Comparison of ENCODE assay signal across 18 cellular contexts in genomic region chr20:62044671-62045070, GRCh38.
"Had no signal": no experiment of that assay in that cellular context is flagged by ENCODE, and none has a peak within 500 bp of the region (broad histone marks: within the 10 kb centered on the region; RNA-seq: fewer than 3 reads in every experiment).

No MANE protein-coding gene starts in this region.

- H3K27ac Mint-ChIP-seq: activated naive CD4-positive, alpha-beta T cell treated with anti-CD3 and anti-CD28 coated beads for 36 hours; activated naive CD8-positive, alpha-beta T cell treated with anti-CD3 and anti-CD28 coated beads, Interleukin-2, amount 50 U/mL, for 24 hours; activated T-helper 2 cell treated with anti-CD3 and anti-CD28 coated beads, Interferon-gamma antibody, Interleukin-2, Interleukin-4, amounts not matched to agents 10 μg/mL and 5 μg/mL and 100 μg/mL, durations not matched to agents 14 hours and 24 hours and 36 hours; nephron progenitor cell; stimulated activated memory B cell treated with anti-CD40 and anti-IgM and Interleukin-4, amounts not matched to agents 10 μg/mL and 1 μg/mL and 100 μg/mL, for 72 hours; T-helper 2 cell treated with Interferon-gamma antibody and Interleukin-4, amounts not matched to agents 5 μg/mL and 100 μg/mL, for 36 hours had no signal

- H3K4me3 ChIP-seq: ascending aorta, gastrocnemius medialis, psoas muscle, thyroid gland had no signal

- H3K4me3 Mint-ChIP-seq: activated naive CD4-positive, alpha-beta T cell treated with anti-CD3 and anti-CD28 coated beads for 36 hours; activated naive CD8-positive, alpha-beta T cell treated with anti-CD3 and anti-CD28 coated beads, Interleukin-2, amount 50 U/mL, for 24 hours; nephron progenitor cell; stimulated activated memory B cell treated with anti-CD40 and anti-IgM and Interleukin-4, amounts not matched to agents 10 μg/mL and 1 μg/mL and 100 μg/mL, for 72 hours; T-helper 2 cell treated with Interferon-gamma antibody and Interleukin-4, amounts not matched to agents 5 μg/mL and 100 μg/mL, for 36 hours had no signal

- FAIRE-seq: bronchial epithelial cell, urothelium cell line had no signal

- H3K9me3 ChIP-seq: ascending aorta, gastrocnemius medialis, psoas muscle, thyroid gland had no signal

- H3K4me1 ChIP-seq: ascending aorta, thyroid gland had no signal

- H3K27ac ChIP-seq: ascending aorta, gastrocnemius medialis, psoas muscle, thyroid gland had no signal

- H3K9me3 Mint-ChIP-seq: activated naive CD4-positive, alpha-beta T cell treated with anti-CD3 and anti-CD28 coated beads for 36 hours; activated naive CD8-positive, alpha-beta T cell treated with anti-CD3 and anti-CD28 coated beads, Interleukin-2, amount 50 U/mL, for 24 hours; activated T-helper 2 cell treated with anti-CD3 and anti-CD28 coated beads, Interferon-gamma antibody, Interleukin-2, Interleukin-4, amounts not matched to agents 10 μg/mL and 5 μg/mL and 100 μg/mL, durations not matched to agents 14 hours and 24 hours and 36 hours; stimulated activated memory B cell treated with anti-CD40 and anti-IgM and Interleukin-4, amounts not matched to agents 10 μg/mL and 1 μg/mL and 100 μg/mL, for 72 hours; T-helper 2 cell treated with Interferon-gamma antibody and Interleukin-4, amounts not matched to agents 5 μg/mL and 100 μg/mL, for 36 hours had no signal

- ATAC-seq: activated naive CD8-positive, alpha-beta T cell treated with anti-CD3 and anti-CD28 coated beads, Interleukin-2, amount 50 U/mL, for 24 hours; gastrocnemius medialis; psoas muscle; stimulated activated memory B cell treated with anti-CD40 and anti-IgM and Interleukin-4, amounts not matched to agents 10 μg/mL and 1 μg/mL and 100 μg/mL, for 72 hours had no signal

- H3K27me3 Mint-ChIP-seq: activated naive CD8-positive, alpha-beta T cell treated with anti-CD3 and anti-CD28 coated beads, Interleukin-2, amount 50 U/mL, for 24 hours; stimulated activated memory B cell treated with anti-CD40 and anti-IgM and Interleukin-4, amounts not matched to agents 10 μg/mL and 1 μg/mL and 100 μg/mL, for 72 hours had no signal

- H3K36me3 ChIP-seq: ascending aorta, gastrocnemius medialis, thyroid gland had no signal

- DNase-seq: activated CD4-positive, alpha-beta T cell treated with anti-CD3 and anti-CD28 coated beads for 1 hour; activated CD4-positive, alpha-beta T cell treated with anti-CD3 and anti-CD28 coated beads, Interleukin-2, amount 50 U/mL, for 4 hours; activated naive CD4-positive, alpha-beta T cell treated with anti-CD3 and anti-CD28 coated beads for 36 hours; activated naive CD8-positive, alpha-beta T cell treated with anti-CD3 and anti-CD28 coated beads, Interleukin-2, amount 50 U/mL, for 24 hours; activated T-cell treated with anti-CD3 and anti-CD28 coated beads for 4 hours; dermis blood vessel endothelial cell; gastrocnemius medialis; nephron progenitor cell; psoas muscle; stimulated activated CD4-positive, alpha-beta T cell treated with anti-CD3 and anti-CD28 coated beads, Interleukin-12 subunit alpha, Interleukin-12 subunit beta, amount 100 ng/mL, for 4 hours; SW 1271; thyroid gland had no signal

- H3K27me3 ChIP-seq: ascending aorta, gastrocnemius medialis, thyroid gland had no signal
